ENCODE assay signal across 8 cellular contexts in genomic region chr19:343451-343931, GRCh38. TPM values are rescaled to one million over a fixed set of nuclear protein-coding genes. Genes with fewer than 3 reads are reported as not detected.
DNase-seq lines count a peak whose midpoint lies in the region; ATAC-seq and TF ChIP-seq lines count a peak whose summit lies in the region.

No MANE protein-coding gene starts in this region.

- H3K9me3 ChIP-seq in cardiac muscle cell (ENCODE audit: low read depth) = no peaks in the 10 kb centered on the region
- no peaks in the 10 kb centered on the region for H3K9me3 ChIP-seq in uterus

- H3K36me3 Mint-ChIP-seq in MCF 10A (ENCODE audit: insufficient read depth, unreplicated experiment) (peaks cover 12% of the 10 kb centered on the region), memory B cell (peaks cover 14% of the 10 kb centered on the region)

- H3K4me1 ChIP-seq in cardiac muscle cell (ENCODE audit: low read depth) = peaks cover 7% of the 10 kb centered on the region
- peaks cover 0 to 14% of the 10 kb centered on the region in 2 donors for H3K4me1 ChIP-seq in uterus

- H3K4me3 ChIP-seq in cardiac muscle cell (peak overlapping the region; percentile 99), uterus (peak overlapping the region; percentile 58 to 92)

- intact Hi-C loops in cardiac septum (cut with DNase I) = no loop called here
- intact Hi-C loops in MCF 10A (cut with micrococcal nuclease) = loop anchor here (5.0 kb wide), 1 partner anchor 164 kb away; the partner anchor contains the start of gene TPGS1
- intact Hi-C loops in uterus (cut with DNase I; ENCODE audit: low total_unique reads) = no loop called here

- H3K4me3 Mint-ChIP-seq in MCF 10A (ENCODE audit: unreplicated experiment) = peak overlapping the region; percentile 72
- peak overlapping the region; percentile 64 for H3K4me3 Mint-ChIP-seq in memory B cell

- H3K27ac Mint-ChIP-seq in MCF 10A (ENCODE audit: low read depth, unreplicated experiment) (peak overlapping the region; percentile 57), memory B cell (peak overlapping the region; percentile 57)

- TF ChIP-seq POLR2A in uterus (IDR thresholded peaks at IDR 0.05) = no peak

- H3K27me3 Mint-ChIP-seq in MCF 10A (ENCODE audit: insufficient read depth, unreplicated experiment) (no peaks in the 10 kb centered on the region), memory B cell (no peaks in the 10 kb centered on the region)

- POLR2A ChIA-PET in MCF 10A (lab: Yijun Ruan, JAX) = interaction anchor here (0.7 to 1.8 kb wide), 7 partner anchors 8 to 317 kb away, joined by 3 to 8 read pairs (median 3); no protein-coding TSS in a partner anchor

- no peaks in the 10 kb centered on the region for H3K27me3 ChIP-seq in cardiac muscle cell
- no peaks in the 10 kb centered on the region for H3K27me3 ChIP-seq in uterus

- no peak for TF ChIP-seq CTCF in cardiac muscle cell (IDR thresholded peaks at IDR 0.05; ENCODE audit: low read depth, low read length)
- no peak for TF ChIP-seq CTCF in MCF 10A (IDR thresholded peaks at IDR 0.05; ENCODE audit: unreplicated experiment)
- TF ChIP-seq CTCF in uterus (IDR thresholded peaks at IDR 0.05) = no peak

- H3K27ac ChIP-seq in cardiac muscle cell (no peak overlapping the region), uterus (peak overlapping the region; percentile 81 to 87)

- no peaks in the 10 kb centered on the region for H3K9me3 Mint-ChIP-seq in MCF 10A (ENCODE audit: unreplicated experiment)
- H3K9me3 Mint-ChIP-seq in memory B cell = no peaks in the 10 kb centered on the region

- DNase-seq in cardiac muscle cell (ENCODE audit: low read depth in 1 of 2, low spot score in 1 of 2) (peak in 1 of 2 donors; percentile 9), cardiac septum (ENCODE audit: low spot score) (no peak), MCF 10A (ENCODE audit: unreplicated experiment) (peak; percentile 44), memory B cell (ENCODE audit: low spot score in 2 of 2) (no peak), uterus (no peak), NCI-H524 treated with DMSO at 0.1 percent for 48 hours (lab: John Stamatoyannopoulos, UW) (no peak), NCI-H1105 treated with DMSO at 0.1 percent for 48 hours (lab: John Stamatoyannopoulos, UW) (no peak), NCI-H2227 treated with DMSO at 0.1 percent for 48 hours (lab: John Stamatoyannopoulos, UW) (no peak)

- H3K4me1 Mint-ChIP-seq in MCF 10A (ENCODE audit: insufficient read depth, unreplicated experiment) (peaks cover 38% of the 10 kb centered on the region), memory B cell (peaks cover 32% of the 10 kb centered on the region)

- TSS peak; percentile 46 for BruUV-seq in MCF 10A (replicated peaks; lab: Mats Ljungman, UMichigan)

- no peak for ATAC-seq in memory B cell (ENCODE audit: low read depth)

- CTCF ChIA-PET in MCF 10A (lab: Yijun Ruan, JAX) = interaction anchor here (1.0 kb wide), 1 partner anchor 163 kb away, joined by 6 read pairs; no protein-coding TSS in a partner anchor

- H3K36me3 ChIP-seq in cardiac muscle cell (no peaks in the 10 kb centered on the region), uterus (no peaks in the 10 kb centered on the region)

RNA-seq across cellular contexts. Expression of gene MIER2, which starts 1.1 kb away (rescaled TPM):
- total RNA-seq in cardiac muscle cell (28.8 and 32.7 TPM in 2 replicates), cardiac septum (21.8 TPM), MCF 10A (2022) (24.2 TPM in 2 replicates), uterus (10 to 100 TPM in 2 of 4 donors, 1 to 10 TPM in 2; 2.6 to 54.8 (median 12.7) TPM)
- polyA plus RNA-seq in cardiac muscle cell = 47.8 and 52.9 TPM in 2 replicates

RNA-seq across cellular contexts. Expression of gene PLPP2, which starts 52.3 kb away (rescaled TPM):
- total RNA-seq in cardiac muscle cell (0.07 and 0.21 TPM in 2 replicates), cardiac septum (0.81 TPM), MCF 10A (2022) (5.4 and 9.4 TPM in 2 replicates), uterus (10 to 100 TPM in 3 of 4 donors, 1 to 10 TPM in 1; 4.9 to 55.3 (median 15.3) TPM)
- polyA plus RNA-seq in cardiac muscle cell = not detected in 2 replicates
